20 cellular contexts compared by ENCODE assay signal in genomic region chr7:103487419-103487818, GRCh38. TPM values are rescaled to one million over a fixed set of nuclear protein-coding genes. Genes with fewer than 3 reads are reported as not detected.
"Had no signal": no experiment of that assay in that cellular context is flagged by ENCODE, and none has a peak within 500 bp of the region (broad histone marks: within the 10 kb centered on the region; RNA-seq: fewer than 3 reads in every experiment).

No MANE protein-coding gene starts in this region.

- H3K36me3 ChIP-seq: upper lobe of right lung had no signal

- H3K27me3 ChIP-seq: testis, upper lobe of right lung had no signal

- ATAC-seq: activated CD4-positive, CD25-positive, alpha-beta regulatory T cell treated with anti-CD3 and anti-CD28 coated beads, Interleukin-2, amount 50 U/mL, for 24 hours; activated T-cell treated with anti-CD3 and anti-CD28 coated beads, Interleukin-2, amount 50 U/mL, for 4 hours; left cardiac atrium; sciatic nerve; stimulated activated memory B cell treated with anti-CD40 and anti-IgM and Interleukin-4, amounts not matched to agents 10 μg/mL and 1 μg/mL and 100 μg/mL, for 72 hours; upper lobe of right lung had no signal

- FAIRE-seq: islet of Langerhans had no signal

- H3K4me1 ChIP-seq: parathyroid adenoma, testis, upper lobe of right lung had no signal

- H3K9me3 ChIP-seq: testis, upper lobe of right lung had no signal

- H3K79me2 ChIP-seq: parathyroid adenoma had no signal

- DNase-seq: activated CD4-positive, alpha-beta T cell treated with anti-CD3 and anti-CD28 coated beads, Interleukin-2, amount 50 U/mL, for 1 hour; activated CD8-positive, alpha-beta memory T cell treated with anti-CD3 and anti-CD28 coated beads, Interleukin-2, amount 50 U/mL, for 4 hours; activated naive CD4-positive, alpha-beta T cell treated with anti-CD3 and anti-CD28 coated beads for 36 hours; activated T-cell treated with anti-CD3 and anti-CD28 coated beads, Interleukin-2, amount 50 U/mL, for 4 hours; caudate nucleus; dorsolateral prefrontal cortex; endodermal cell; foreskin fibroblast; hippocampal formation; left cardiac atrium; stimulated activated CD4-positive, alpha-beta T cell treated with anti-CD3 and anti-CD28 coated beads, Interleukin-4, amount 100 ng/mL, for 4 hours; testis; upper lobe of right lung had no signal

- H3K27ac ChIP-seq: dorsolateral prefrontal cortex, epithelial cell of prostate, parathyroid adenoma, testis, upper lobe of right lung had no signal

- H3K4me3 ChIP-seq: dorsolateral prefrontal cortex, lung, testis, upper lobe of right lung had no signal

- H2AFZ ChIP-seq: parathyroid adenoma had no signal

- H3K9ac ChIP-seq: parathyroid adenoma had no signal

RNA-seq across cellular contexts. Expression of gene SLC26A5, which starts 41.4 kb away (rescaled TPM):
- total RNA-seq: activated naive CD4-positive, alpha-beta T cell treated with anti-CD3 and anti-CD28 coated beads for 36 hours; activated T-cell treated with anti-CD3 and anti-CD28 coated beads, Interleukin-2, amount 50 U/mL, for 4 hours; left cardiac atrium had no signal
